ENCODE assay signal across 8 cellular contexts in the genomic region with DNA sequence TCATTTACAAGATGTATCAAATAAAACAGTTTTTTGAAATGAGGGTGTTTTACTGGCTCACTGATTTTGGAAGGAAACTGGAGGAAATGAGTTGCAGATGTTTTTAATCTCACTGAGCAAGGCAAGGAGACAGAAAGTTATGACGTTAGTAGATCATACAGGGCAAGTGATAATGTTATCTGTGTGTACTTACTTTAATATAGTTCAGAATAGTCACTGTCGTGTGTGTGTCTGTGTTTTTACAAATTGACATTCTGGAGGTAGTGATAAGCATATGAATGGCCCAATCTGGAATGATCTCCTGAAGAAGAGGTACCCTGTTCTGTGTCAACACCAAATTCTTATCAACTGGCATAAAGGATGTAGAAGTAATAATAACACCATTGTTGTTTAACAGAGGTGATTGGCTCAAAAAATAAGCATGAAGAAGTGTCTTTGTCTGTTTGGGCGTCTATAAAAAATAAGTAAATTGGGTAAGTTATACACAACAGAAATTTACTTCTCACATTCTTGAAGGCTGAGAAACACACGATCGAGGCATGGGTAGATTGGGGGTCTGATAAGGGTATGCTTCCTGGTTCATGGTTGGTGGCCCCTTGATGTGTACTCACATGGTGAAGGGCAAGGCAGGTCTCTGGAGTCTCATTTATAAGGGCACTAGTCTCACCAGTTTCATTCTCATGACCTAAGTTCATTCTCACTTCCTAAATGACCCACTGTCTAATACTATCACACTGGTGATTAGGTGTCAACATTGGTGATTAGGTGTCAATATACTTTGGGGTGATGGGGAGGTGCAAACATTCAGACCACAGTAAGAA. TPM values are rescaled to one million over a fixed set of nuclear protein-coding genes. Genes with fewer than 3 reads are reported as not detected.
A peak's percentile ranks its signal among the peaks of the same experiment; 100 is the strongest.
DNase-seq lines count a peak whose midpoint lies in the region; ATAC-seq and TF ChIP-seq lines count a peak whose summit lies in the region.
"Had no signal": no experiment of that assay in that cellular context is flagged by ENCODE, and none has a peak within 500 bp of the region (broad histone marks: within the 10 kb centered on the region; RNA-seq: fewer than 3 reads in every experiment).

No MANE protein-coding gene starts in this region.

- no peaks in the 10 kb centered on the region for H3K27me3 ChIP-seq in effector memory CD4-positive, alpha-beta T cell (replicated peaks; ENCODE audit: control insufficient read depth, insufficient read depth, low read length, poor library complexity, severe bottlenecking)

- no peak for DNase-seq in activated B cell treated with CpG ODN at 0.5 μM for 24 hours
- no peak for DNase-seq in stimulated activated effector memory CD8-positive, alpha-beta T cell treated with anti-CD3 and anti-CD28 coated beads, Interleukin-12 subunit alpha, Interleukin-12 subunit beta, amount 100 ng/mL, for 72 hours (ENCODE audit: low spot score in 2 of 2)
- DNase-seq in MV-4-11 (lab: John Stamatoyannopoulos, UW): no peak
- DNase-seq in effector memory CD4-positive, alpha-beta T cell: no peak
- DNase-seq in glomerular visceral epithelial cell (ENCODE audit: extremely low spot score): no peak

- H3K4me3 ChIP-seq in effector memory CD4-positive, alpha-beta T cell (ENCODE audit: insufficient read depth, low read depth, low read length, poor library complexity, severe bottlenecking): no peak overlapping the region

- intact Hi-C loops in activated B cell treated with CpG ODN at 0.5 μM for 24 hours (cut with micrococcal nuclease): loop anchor here (1.0 kb wide), 1 partner anchor 71 kb away; a partner anchor contains a TSS

- POLR2A ChIA-PET in activated B cell treated with CpG ODN at 0.5 μM for 24 hours (lab: Charles Lee): interaction anchor here (0.7 to 4.0 kb wide), 3 partner anchors 73 to 120 kb away, joined by 3 to 42 read pairs (median 9); a partner anchor contains a TSS

- H3K4me3 Mint-ChIP-seq in activated B cell treated with CpG ODN at 0.5 μM for 24 hours: peak overlapping the region; percentile 69
- peak overlapping the region; percentile 89 for H3K4me3 Mint-ChIP-seq in stimulated activated effector memory CD8-positive, alpha-beta T cell treated with anti-CD3 and anti-CD28 coated beads, Interleukin-12 subunit alpha, Interleukin-12 subunit beta, amount 100 ng/mL, for 72 hours

- TF ChIP-seq CTCF in activated B cell treated with CpG ODN at 0.5 μM for 24 hours (IDR thresholded peaks at IDR 0.05): no peak

- H3K36me3 Mint-ChIP-seq in activated B cell treated with CpG ODN at 0.5 μM for 24 hours (ENCODE audit: low read depth): peaks cover 19% of the 10 kb centered on the region
- H3K36me3 Mint-ChIP-seq in stimulated activated effector memory CD8-positive, alpha-beta T cell treated with anti-CD3 and anti-CD28 coated beads, Interleukin-12 subunit alpha, Interleukin-12 subunit beta, amount 100 ng/mL, for 72 hours: peaks cover 10% of the 10 kb centered on the region

- H3K27ac ChIP-seq in effector memory CD4-positive, alpha-beta T cell (ENCODE audit: insufficient read depth, low read length, poor library complexity, severe bottlenecking): no peak overlapping the region

- peaks cover 7% of the 10 kb centered on the region for H3K4me1 ChIP-seq in effector memory CD4-positive, alpha-beta T cell (ENCODE audit: control insufficient read depth, insufficient read depth, low read length, poor library complexity, severe bottlenecking)

- peaks cover 67% of the 10 kb centered on the region for H3K4me1 Mint-ChIP-seq in activated B cell treated with CpG ODN at 0.5 μM for 24 hours
- peaks cover 58% of the 10 kb centered on the region for H3K4me1 Mint-ChIP-seq in stimulated activated effector memory CD8-positive, alpha-beta T cell treated with anti-CD3 and anti-CD28 coated beads, Interleukin-12 subunit alpha, Interleukin-12 subunit beta, amount 100 ng/mL, for 72 hours

- CTCF ChIA-PET in activated B cell treated with CpG ODN at 0.5 μM for 24 hours (lab: Charles Lee): interaction anchor here (1.0 to 2.4 kb wide), 2 partner anchors 156 to 158 kb away, joined by 3 to 7 read pairs; no protein-coding TSS in a partner anchor

- peak; percentile 56 for ATAC-seq in GM19023 (IDR thresholded peaks at IDR 0.05; ENCODE audit: unreplicated experiment)
- peak; percentile 59 for ATAC-seq in HG02870 (IDR thresholded peaks at IDR 0.05; ENCODE audit: unreplicated experiment)
- ATAC-seq in activated B cell treated with CpG ODN at 0.5 μM for 24 hours (ENCODE audit: low read depth): peak; percentile 71
- peak; percentile 47 for ATAC-seq in stimulated activated effector memory CD8-positive, alpha-beta T cell treated with anti-CD3 and anti-CD28 coated beads, Interleukin-12 subunit alpha, Interleukin-12 subunit beta, amount 100 ng/mL, for 72 hours

- H3K9me3 ChIP-seq in effector memory CD4-positive, alpha-beta T cell (ENCODE audit: control insufficient read depth, low read length): peaks cover 9% of the 10 kb centered on the region

- peaks cover 7% of the 10 kb centered on the region for H3K9me3 Mint-ChIP-seq in activated B cell treated with CpG ODN at 0.5 μM for 24 hours
- H3K9me3 Mint-ChIP-seq in stimulated activated effector memory CD8-positive, alpha-beta T cell treated with anti-CD3 and anti-CD28 coated beads, Interleukin-12 subunit alpha, Interleukin-12 subunit beta, amount 100 ng/mL, for 72 hours: peaks cover 6% of the 10 kb centered on the region

- peak overlapping the region; percentile 92 for H3K27ac Mint-ChIP-seq in activated B cell treated with CpG ODN at 0.5 μM for 24 hours
- H3K27ac Mint-ChIP-seq in stimulated activated effector memory CD8-positive, alpha-beta T cell treated with anti-CD3 and anti-CD28 coated beads, Interleukin-12 subunit alpha, Interleukin-12 subunit beta, amount 100 ng/mL, for 72 hours: peak overlapping the region; percentile 97

- H3K36me3 ChIP-seq in effector memory CD4-positive, alpha-beta T cell (ENCODE audit: control insufficient read depth, insufficient read depth, low read length): no peaks in the 10 kb centered on the region

- no peaks in the 10 kb centered on the region for H3K27me3 Mint-ChIP-seq in activated B cell treated with CpG ODN at 0.5 μM for 24 hours

RNA-seq across cellular contexts. Expression of a gene that starts 2.1 kb away (rescaled TPM):
- 19.2 and 19.5 TPM in 2 replicates for total RNA-seq in activated B cell treated with CpG ODN at 0.5 μM for 24 hours

RNA-seq across cellular contexts. Expression of a gene that starts 25.1 kb away (rescaled TPM):
- not detected in 2 replicates for total RNA-seq in activated B cell treated with CpG ODN at 0.5 μM for 24 hours
- total RNA-seq: mononuclear cell had no signal
